ENCODE assay signal across 9 cellular contexts in genomic region chr17:36221701-36222100, GRCh38. TPM values are rescaled to one million over a fixed set of nuclear protein-coding genes. Genes with fewer than 3 reads are reported as not detected.
"Had no signal": no experiment of that assay in that cellular context is flagged by ENCODE, and none has a peak within 500 bp of the region (broad histone marks: within the 10 kb centered on the region; RNA-seq: fewer than 3 reads in every experiment).

No MANE protein-coding gene starts in this region.

RNA-seq across cellular contexts. Expression of gene CCL4L2, which starts 10.8 kb away (rescaled TPM):
- total RNA-seq: LHCN-M2, MCF 10A, NCI-H460, PC-9, Right ventricle myocardium inferior, RPMI7951, SJCRH30, SK-MEL-5 had no signal

RNA-seq across cellular contexts. Expression of gene CCL3L1, which starts 25.1 kb away (rescaled TPM):
- total RNA-seq: LHCN-M2, MCF 10A, NCI-H460, PC-9, Right ventricle myocardium inferior, SJCRH30, SK-MEL-5 had no signal

RNA-seq across cellular contexts. Expression of gene TBC1D3I, which starts 42.7 kb away (rescaled TPM):
- total RNA-seq: K562, NCI-H460, Right ventricle myocardium inferior, RPMI7951, SJCRH30, SK-MEL-5 had no signal
- polyA plus RNA-seq: K562 had no signal

RNA-seq across cellular contexts. Expression of gene TBC1D3B, which starts 45.3 kb away (rescaled TPM):
- total RNA-seq: RPMI7951 had no signal
- polyA plus RNA-seq: K562 had no signal
